In genomic region chr5:120502531-120502930, GRCh38 we compare ENCODE assay signal across 20 cellular contexts. TPM values are rescaled to one million over a fixed set of nuclear protein-coding genes. Genes with fewer than 3 reads are reported as not detected.
DNase-seq lines count a peak whose midpoint lies in the region; ATAC-seq and TF ChIP-seq lines count a peak whose summit lies in the region.
"Had no signal": no experiment of that assay in that cellular context is flagged by ENCODE, and none has a peak within 500 bp of the region (broad histone marks: within the 10 kb centered on the region; RNA-seq: fewer than 3 reads in every experiment).

No MANE protein-coding gene starts in this region.

- no peak for TF ChIP-seq POLR2A in IMR-90 (IDR thresholded peaks at IDR 0.05; ENCODE audit: low read depth, low read length)

- BruUV-seq in IMR-90 (replicated peaks; lab: Mats Ljungman, UMichigan), result no TSS peak

- H3K18ac ChIP-seq in IMR-90 (ENCODE audit: low read depth, low read length), result no peak overlapping the region

- TF ChIP-seq CTCF in IMR-90 (conservative IDR thresholded peaks at IDR 0.05; ENCODE audit: low read depth, low read length) (no peak), fibroblast of villous mesenchyme (IDR thresholded peaks at IDR 0.05; ENCODE audit: insufficient read depth, low read depth, low read length) (no peak), smooth muscle cell (IDR thresholded peaks at IDR 0.05; ENCODE audit: borderline replicate concordance, insufficient read depth, poor library complexity, severe bottlenecking) (no peak)

- no peak overlapping the region for H4K5ac ChIP-seq in IMR-90 (ENCODE audit: low read depth, low read length)

- H3K9me3 ChIP-seq in IMR-90 (ENCODE audit: control insufficient read depth, insufficient read depth, low read length) (no peaks in the 10 kb centered on the region), smooth muscle cell (replicated peaks; ENCODE audit: low read depth) (no peaks in the 10 kb centered on the region)
- H3K9me3 ChIP-seq: A549 had no signal

- no peak overlapping the region for H3K4me3 ChIP-seq in IMR-90 (ENCODE audit: insufficient read depth, low read depth, low read length)
- H3K4me3 ChIP-seq in fibroblast of villous mesenchyme (ENCODE audit: low read depth, low read length), result no peak overlapping the region
- H3K4me3 ChIP-seq in smooth muscle cell, result peak overlapping the region; percentile 13
- H3K4me3 ChIP-seq: A549, GM12878, GM23248 had no signal

- H3K79me2 ChIP-seq in smooth muscle cell (ENCODE audit: low read depth), result peaks cover 27% of the 10 kb centered on the region

- H3K4me1 ChIP-seq in IMR-90 (ENCODE audit: control insufficient read depth, insufficient read depth, low read length), result peaks cover 3% of the 10 kb centered on the region; the same call in 1 of the 2 replicates
- no peaks in the 10 kb centered on the region for H3K4me1 ChIP-seq in smooth muscle cell (ENCODE audit: low read depth)
- H3K4me1 ChIP-seq: A549 had no signal

- ATAC-seq in IMR-90 (ENCODE audit: low read depth), result no peak
- ATAC-seq: A549, GM12878 had no signal

- no peak overlapping the region for H2AK5ac ChIP-seq in IMR-90 (ENCODE audit: low read depth, low read length)

- no CpG with 5 or more reads among the region's 4 CpGs for WGBS in IMR-90 (ENCODE audit: extremely low coverage in 2 of 2, insufficient read length in 1 of 2), 2 experiments
- 44% methylated on average over 4 of the region's 4 CpGs for WGBS in smooth muscle cell (ENCODE audit: low lambda C conversion rate)

- no peak overlapping the region for H3K27ac ChIP-seq in IMR-90 (ENCODE audit: insufficient read depth, low read length)
- H3K27ac ChIP-seq in smooth muscle cell (ENCODE audit: low read depth), result peak overlapping the region; percentile 22
- H3K27ac ChIP-seq: A549, GM23248 had no signal

- no peaks in the 10 kb centered on the region for H4K20me1 ChIP-seq in IMR-90 (ENCODE audit: insufficient read depth, low read length)
- no peaks in the 10 kb centered on the region for H4K20me1 ChIP-seq in smooth muscle cell (ENCODE audit: low read depth)

- H2BK5ac ChIP-seq in IMR-90 (ENCODE audit: low read depth, low read length, poor library complexity, severe bottlenecking), result peak overlapping the region; percentile 8

- no peak for TF ChIP-seq RAD21 in IMR-90 (IDR thresholded peaks at IDR 0.05; ENCODE audit: low read length)

- dilution Hi-C loops in IMR-90 (cut with HindIII; ENCODE audit: low sequenced_read_pairs, unreplicated experiment), result no loop called here

- H4K91ac ChIP-seq in IMR-90 (ENCODE audit: insufficient read depth, low read depth, low read length), result no peak overlapping the region

- H3K4ac ChIP-seq in IMR-90 (ENCODE audit: low read depth, low read length), result no peak overlapping the region

- no peak overlapping the region for H3K56ac ChIP-seq in IMR-90 (ENCODE audit: extremely low read depth, insufficient read depth, low read length)

- in situ Hi-C loops in IMR-90 (cut with MboI; ENCODE audit: low sequenced_read_pairs), result no loop called here

- no peaks in the 10 kb centered on the region for H3K9me1 ChIP-seq in IMR-90 (ENCODE audit: insufficient read depth, low read length)

- no peak overlapping the region for H2BK20ac ChIP-seq in IMR-90 (ENCODE audit: low read depth, low read length)

- H3K27me3 ChIP-seq in IMR-90 (ENCODE audit: control insufficient read depth, insufficient read depth, low read length) (no peaks in the 10 kb centered on the region), smooth muscle cell (ENCODE audit: low read depth) (no peaks in the 10 kb centered on the region)

- no peak overlapping the region for H3K14ac ChIP-seq in IMR-90 (replicated peaks; ENCODE audit: low read depth, low read length)

- H3K23ac ChIP-seq in IMR-90 (ENCODE audit: low read depth, low read length), result no peak overlapping the region

- no peak overlapping the region for H2AFZ ChIP-seq in IMR-90 (replicated peaks; ENCODE audit: low read length, poor library complexity)
- H2AFZ ChIP-seq in smooth muscle cell (ENCODE audit: low read depth), result peak overlapping the region; percentile 4
- H2AFZ ChIP-seq: GM23248 had no signal

- no peak overlapping the region; a peak in 1 of 4 replicates for H4K8ac ChIP-seq in IMR-90 (ENCODE audit: low read depth in 2 of 2, low read length in 2 of 2)

- H2BK120ac ChIP-seq in IMR-90 (ENCODE audit: low read depth, low read length), result no peak overlapping the region

- intact Hi-C loops in IMR-90 (cut with micrococcal nuclease), result no loop called here

- no peak overlapping the region for H3K9ac ChIP-seq in IMR-90 (ENCODE audit: low read depth, low read length)
- no peak overlapping the region for H3K9ac ChIP-seq in smooth muscle cell (ENCODE audit: low read depth)
- H3K9ac ChIP-seq: GM23248 had no signal

- DNase-seq in COLO829 (ENCODE audit: low spot score) (peak; percentile 8), IMR-90 (no peak), fibroblast of villous mesenchyme (ENCODE audit: low read depth) (peak; percentile 80), smooth muscle cell (lab: John Stamatoyannopoulos, UW; ENCODE audit: unreplicated experiment) (no peak), cerebellar nuclear complex (lab: John Stamatoyannopoulos, UW) (no peak), GM19240 (ENCODE audit: insufficient read length, low spot score) (no peak), AG20443 (ENCODE audit: low spot score) (no peak)
- DNase-seq: 8988T; ACHN; C1 segment of cervical spinal cord; CD4-positive, alpha-beta memory T cell; DMS 273 treated with DMSO at 0.1 percent for 48 hours; DMS79; EL; GDM1; GM23248; H9; HFFc6 had no signal

- POLR2A ChIA-PET in IMR-90 (lab: Charles Lee; ENCODE audit: unreplicated experiment), result no interaction called here

- H3K79me1 ChIP-seq in IMR-90 (ENCODE audit: low read depth in 1 of 2, low read length in 2 of 2), result peaks cover 14 to 38% of the 10 kb centered on the region in 2 experiments

- H3K4me2 ChIP-seq in IMR-90 (ENCODE audit: low read depth, low read length) (peak overlapping the region; percentile 79; the same call in 1 of the 2 replicates), smooth muscle cell (peak overlapping the region; percentile 52)
- H3K4me2 ChIP-seq: A549 had no signal

- no peak overlapping the region for H2AK9ac ChIP-seq in IMR-90 (replicated peaks; ENCODE audit: low read depth, low read length, poor library complexity)

- H3K36me3 ChIP-seq in IMR-90 (ENCODE audit: control insufficient read depth, insufficient read depth, low read length), result no peaks in the 10 kb centered on the region
- no peaks in the 10 kb centered on the region for H3K36me3 ChIP-seq in smooth muscle cell (ENCODE audit: low read depth)

- H3F3A ChIP-seq in smooth muscle cell (ENCODE audit: low read depth), result no peaks in the 10 kb centered on the region

- no peak overlapping the region for H2BK15ac ChIP-seq in IMR-90 (ENCODE audit: low read depth, low read length)

- CTCF ChIA-PET in IMR-90 (lab: Yijun Ruan, JAX), result no interaction called here

TF ChIP-seq in IMR-90, 13 proteins besides CTCF, POLR2A, EP300 and RAD21:
- TF ChIP-seq, protein P1, sequence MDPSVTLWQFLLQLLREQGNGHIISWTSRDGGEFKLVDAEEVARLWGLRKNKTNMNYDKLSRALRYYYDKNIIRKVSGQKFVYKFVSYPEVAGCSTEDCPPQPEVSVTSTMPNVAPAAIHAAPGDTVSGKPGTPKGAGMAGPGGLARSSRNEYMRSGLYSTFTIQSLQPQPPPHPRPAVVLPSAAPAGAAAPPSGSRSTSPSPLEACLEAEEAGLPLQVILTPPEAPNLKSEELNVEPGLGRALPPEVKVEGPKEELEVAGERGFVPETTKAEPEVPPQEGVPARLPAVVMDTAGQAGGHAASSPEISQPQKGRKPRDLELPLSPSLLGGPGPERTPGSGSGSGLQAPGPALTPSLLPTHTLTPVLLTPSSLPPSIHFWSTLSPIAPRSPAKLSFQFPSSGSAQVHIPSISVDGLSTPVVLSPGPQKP (IDR thresholded peaks at IDR 0.05; ENCODE audit: borderline replicate concordance, low read depth, low read length), result no peak
- TF ChIP-seq MAZ (IDR thresholded peaks at IDR 0.05; ENCODE audit: borderline replicate concordance, low read depth, low read length), result no peak
- no peak for TF ChIP-seq FOS (IDR thresholded peaks at IDR 0.05; ENCODE audit: low read depth, low read length)
- TF ChIP-seq RFX5 (IDR thresholded peaks at IDR 0.05; ENCODE audit: low read depth, low read length), result no peak
- no peak for TF ChIP-seq BHLHE40 (IDR thresholded peaks at IDR 0.05; ENCODE audit: low read depth, low read length)
- TF ChIP-seq MXI1 (IDR thresholded peaks at IDR 0.05; ENCODE audit: borderline replicate concordance, low read depth, low read length), result no peak
- no peak for TF ChIP-seq CHD1 (IDR thresholded peaks at IDR 0.05; ENCODE audit: low read depth, low read length)
- no peak for TF ChIP-seq MAFK (IDR thresholded peaks at IDR 0.05; ENCODE audit: low read depth, low read length)
- TF ChIP-seq, protein P2, sequence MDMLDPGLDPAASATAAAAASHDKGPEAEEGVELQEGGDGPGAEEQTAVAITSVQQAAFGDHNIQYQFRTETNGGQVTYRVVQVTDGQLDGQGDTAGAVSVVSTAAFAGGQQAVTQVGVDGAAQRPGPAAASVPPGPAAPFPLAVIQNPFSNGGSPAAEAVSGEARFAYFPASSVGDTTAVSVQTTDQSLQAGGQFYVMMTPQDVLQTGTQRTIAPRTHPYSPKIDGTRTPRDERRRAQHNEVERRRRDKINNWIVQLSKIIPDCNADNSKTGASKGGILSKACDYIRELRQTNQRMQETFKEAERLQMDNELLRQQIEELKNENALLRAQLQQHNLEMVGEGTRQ (IDR thresholded peaks at IDR 0.05; ENCODE audit: low read depth, low read length), result no peak
- no peak for TF ChIP-seq RCOR1 (IDR thresholded peaks at IDR 0.05; ENCODE audit: insufficient replicate concordance, low read length)
- TF ChIP-seq SMC3 (IDR thresholded peaks at IDR 0.05; ENCODE audit: low read depth, low read length), result no peak
- no peak for TF ChIP-seq NFE2L2 (IDR thresholded peaks at IDR 0.05; ENCODE audit: low read depth, low read length)
- no peak for TF ChIP-seq CEBPB (IDR thresholded peaks at IDR 0.05; ENCODE audit: low read depth, low read length)

RNA-seq across cellular contexts. Expression of gene PRR16, which starts 38.4 kb away (rescaled TPM):
- total RNA-seq in IMR-90 (2012; rRNA removed) (9.9 and 10.6 TPM in 2 replicates), fibroblast of villous mesenchyme (11.6 and 22.0 TPM in 2 replicates), smooth muscle cell (6.7 and 8.3 TPM in 2 replicates)
- polyA plus RNA-seq in IMR-90 (2012; rRNA removed) (45.2 and 52.9 TPM in 2 replicates), smooth muscle cell (13.2 and 19.4 TPM in 2 replicates)
- polyA plus RNA-seq in IMR-90 (2012; cell fraction: cytosol; rRNA removed), result 21.4 and 25.6 TPM in 2 replicates
- polyA plus RNA-seq in IMR-90 (2012; cell fraction: nucleus; rRNA removed; ENCODE audit: low replicate concordance), result 9.8 and 36.9 TPM in 2 replicates
- total RNA-seq: CD4-positive, alpha-beta memory T cell; GM12878 had no signal
- polyA plus RNA-seq: CD4-positive, alpha-beta memory T cell; GM12878 had no signal

Comparison
In these comparisons a context has a peak if more than half of its experiments do, and no peak if none do; other contexts are left out.
1. DNase-seq: peak in COLO829 (single experiment) and fibroblast of villous mesenchyme (single experiment); none in IMR-90 (single experiment), smooth muscle cell (single experiment), cerebellar nuclear complex (0 of 2), GM19240 (single experiment) and AG20443 (single experiment).